In the genomic region with DNA sequence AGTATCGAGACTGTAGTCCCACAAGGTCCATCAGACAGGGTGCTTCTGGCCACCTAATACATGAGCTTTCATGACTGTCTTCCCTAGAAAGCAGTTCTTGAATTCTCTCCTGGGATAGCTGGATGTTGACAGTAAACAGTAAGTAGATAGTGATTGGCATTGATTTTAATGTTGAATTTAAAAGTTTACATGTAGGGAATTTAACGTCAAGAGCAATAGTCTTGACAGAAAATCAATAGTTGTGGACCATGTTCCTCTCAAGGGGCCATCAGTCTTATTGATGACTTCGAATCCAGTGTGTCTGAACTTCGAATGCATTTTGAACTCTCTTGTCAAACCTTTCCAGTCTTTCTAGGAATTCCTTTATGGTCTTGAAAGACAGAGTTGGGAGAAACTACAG, we compare ENCODE assay signal across 11 cellular contexts.
"Had no signal": no experiment of that assay in that cellular context is flagged by ENCODE, and none has a peak within 500 bp of the region (broad histone marks: within the 10 kb centered on the region; RNA-seq: fewer than 3 reads in every experiment).

No MANE protein-coding gene starts in this region.

- H3K27ac ChIP-seq: GM23248 had no signal

- H3K27ac Mint-ChIP-seq: GM23338, H9, HFFc6 had no signal

- DNase-seq: GM23248, GOT3, H7, H9, HCEC 1CT, HFFc6 had no signal

- ATAC-seq: GM23338, HCT116 had no signal

- H3K4me3 ChIP-seq: GM23248, GM23338, HAP-1 had no signal

- H3K9me3 ChIP-seq: HAP-1 had no signal

- H3K9ac ChIP-seq: GM23248 had no signal

- H3K9me3 Mint-ChIP-seq: GM23338, H9, HFFc6 had no signal

- H2AFZ ChIP-seq: GM23248, GM23338 had no signal

- H3K4me3 Mint-ChIP-seq: GM23338, H9, HFFc6 had no signal

- FAIRE-seq: H1, H54 had no signal

- H3K4me2 ChIP-seq: GM23338 had no signal
